ENCODE assay signal across 16 cellular contexts in the genomic region with DNA sequence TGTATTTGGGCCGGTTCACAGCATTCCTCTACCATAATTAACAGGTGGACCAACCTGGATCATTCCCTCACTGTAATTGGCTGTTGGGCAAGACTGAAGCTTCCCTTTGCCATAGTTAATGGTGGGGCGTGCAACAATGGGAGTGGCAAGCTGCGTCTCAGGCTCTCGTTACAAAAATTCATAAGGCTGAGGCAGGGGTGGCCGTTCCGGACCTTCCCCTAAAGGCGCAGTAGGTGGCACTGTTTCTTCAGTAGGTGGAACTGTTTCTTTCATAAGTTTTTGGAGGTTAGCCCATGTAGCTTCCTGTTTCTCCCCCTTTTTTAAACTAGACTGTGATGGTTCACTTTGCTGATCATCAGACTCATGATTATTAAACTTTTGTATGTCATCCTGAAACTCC. TPM values are rescaled to one million over a fixed set of nuclear protein-coding genes. Genes with fewer than 3 reads are reported as not detected.
DNase-seq lines count a peak whose midpoint lies in the region; ATAC-seq, FAIRE-seq and TF ChIP-seq lines count a peak whose summit lies in the region.
"Had no signal": no experiment of that assay in that cellular context is flagged by ENCODE, and none has a peak within 500 bp of the region (broad histone marks: within the 10 kb centered on the region; RNA-seq: fewer than 3 reads in every experiment).

No MANE protein-coding gene starts in this region.

- no peak for FAIRE-seq in bronchial epithelial cell (lab: Jason Lieb, UNC)

- POLR2A ChIA-PET in GM10248 (lab: Yijun Ruan, JAX): no interaction called here

- H3K9me3 ChIP-seq in BE2C: no peaks in the 10 kb centered on the region

- TF ChIP-seq CTCF in BE2C (IDR thresholded peaks at IDR 0.05; ENCODE audit: low read depth, low read length): peak; percentile 54
- TF ChIP-seq CTCF in GM10248 (IDR thresholded peaks at IDR 0.05; ENCODE audit: control extremely low read depth, extremely low read depth, low read depth, missing control alignments): peak; percentile 8
- TF ChIP-seq CTCF in bronchial epithelial cell (IDR thresholded peaks at IDR 0.05; ENCODE audit: insufficient read depth, low read length, severe bottlenecking): peak; percentile 28

- CTCF ChIA-PET in GM10248 (lab: Yijun Ruan, JAX): interaction anchor here (1.5 kb wide), 1 partner anchor 103 kb away, joined by 4 read pairs; no protein-coding TSS in a partner anchor

- H3K36me3 ChIP-seq in BE2C (no peaks in the 10 kb centered on the region), bronchial epithelial cell (ENCODE audit: control insufficient read depth, insufficient read depth, low read length) (no peaks in the 10 kb centered on the region)
- H3K36me3 ChIP-seq: esophagus muscularis mucosa had no signal

- H3K4me1 ChIP-seq in BE2C: no peaks in the 10 kb centered on the region
- H3K4me1 ChIP-seq: esophagus muscularis mucosa had no signal

- ATAC-seq in HG02763 (IDR thresholded peaks at IDR 0.05; ENCODE audit: unreplicated experiment): no peak
- no peak for ATAC-seq in GM21529 (IDR thresholded peaks at IDR 0.05; ENCODE audit: unreplicated experiment)

- H3K4me3 ChIP-seq in BE2C (ENCODE audit: low read depth, low read length): no peak overlapping the region
- no peak overlapping the region for H3K4me3 ChIP-seq in bronchial epithelial cell (ENCODE audit: low read depth, low read length)
- H3K4me3 ChIP-seq: esophagus muscularis mucosa, skin epidermis had no signal

- DNase-seq in BE2C (peak; percentile 22), GM10248 (ENCODE audit: extremely low spot score) (no peak), MV-4-11 (lab: John Stamatoyannopoulos, UW) (peak; percentile 25), bronchial epithelial cell (ENCODE audit: low read depth) (no peak), dedifferentiated amniotic fluid mesenchymal stem cell (ENCODE audit: extremely low spot score) (no peak), HuH-7 (ENCODE audit: low spot score) (no peak)
- DNase-seq: activated CD4-positive, alpha-beta memory T cell treated with anti-CD3 and anti-CD28 coated beads for 36 hours; NCI-H1417; substantia nigra had no signal

- peaks cover 8% of the 10 kb centered on the region; the same call in 1 of the 2 replicates for H3K27me3 ChIP-seq in BE2C
- H3K27me3 ChIP-seq in bronchial epithelial cell (ENCODE audit: control insufficient read depth, insufficient read depth, low read length): peaks cover 4% of the 10 kb centered on the region

RNA-seq across cellular contexts. Expression of gene TMC5, which starts 17.0 kb away (rescaled TPM):
- polyA plus RNA-seq in BE2C (2012; ENCODE audit: insufficient read depth, insufficient read length, low read depth): not detected
- 0.26 and 3.5 TPM in 2 replicates for total RNA-seq in bronchial epithelial cell
- total RNA-seq: activated CD4-positive, alpha-beta memory T cell treated with anti-CD3 and anti-CD28 coated beads for 36 hours; lung microvascular endothelial cell; T-helper 2 cell treated with Interferon-gamma antibody and Interleukin-4, amounts not matched to agents 100 ng/mL and 5 ng/mL, for 36 hours had no signal
- polyA plus RNA-seq: CD14-positive monocyte had no signal

Comparison
In these comparisons a context has a peak if more than half of its experiments do, and no peak if none do; other contexts are left out.
1. DNase-seq: peak in BE2C (single experiment) and MV-4-11 (single experiment); none in GM10248 (single experiment), bronchial epithelial cell (single experiment), dedifferentiated amniotic fluid mesenchymal stem cell (single experiment) and HuH-7 (single experiment).
2. Peak in every context shown above with its lines, with median percentiles within 50 percentile points of each other: CTCF ChIP-seq.